ENCODE assay signal across 20 cellular contexts in the genomic region with DNA sequence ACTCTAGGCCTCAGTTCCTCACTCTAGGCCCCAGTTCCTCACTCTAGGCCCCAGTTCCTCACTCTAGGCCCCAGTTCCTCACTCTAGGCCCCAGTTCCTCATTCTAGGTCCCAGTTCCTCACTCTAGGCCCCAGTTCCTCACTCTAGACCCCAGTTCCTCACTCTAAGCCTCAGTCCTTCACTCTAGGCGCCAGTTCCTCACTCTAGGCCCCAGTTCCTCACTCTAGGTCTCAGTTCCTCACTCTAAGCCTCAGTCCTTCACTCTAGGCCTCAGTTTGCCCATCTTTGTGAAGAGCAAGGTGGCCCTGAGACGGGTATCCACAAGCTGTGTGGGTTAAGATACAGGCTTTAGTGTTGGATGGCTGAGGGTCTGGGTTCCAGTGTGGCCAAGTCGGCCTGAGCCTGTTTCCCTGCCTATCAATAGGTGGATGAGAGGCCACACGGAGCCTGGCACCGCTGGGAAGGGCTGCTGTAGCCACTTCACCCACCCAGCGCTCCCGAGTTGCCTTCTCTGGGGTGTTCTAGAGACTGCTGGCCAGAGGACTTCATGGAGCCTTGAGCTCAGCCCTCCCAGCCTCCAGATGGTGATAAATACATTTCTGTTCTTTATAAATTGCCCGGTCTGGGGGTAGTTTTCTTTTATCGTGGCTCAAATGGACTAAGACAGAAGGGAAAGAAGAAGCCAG.
DNase-seq lines count a peak whose midpoint lies in the region; ATAC-seq, FAIRE-seq and TF ChIP-seq lines count a peak whose summit lies in the region.
"Had no signal": no experiment of that assay in that cellular context is flagged by ENCODE, and none has a peak within 500 bp of the region (broad histone marks: within the 10 kb centered on the region; RNA-seq: fewer than 3 reads in every experiment).

No MANE protein-coding gene starts in this region.

- no peaks in the 10 kb centered on the region for H3K9me3 Mint-ChIP-seq in activated naive CD8-positive, alpha-beta T cell treated with anti-CD3 and anti-CD28 coated beads for 36 hours
- no peaks in the 10 kb centered on the region for H3K9me3 Mint-ChIP-seq in naive thymus-derived CD4-positive, alpha-beta T cell
- H3K9me3 Mint-ChIP-seq: nephron progenitor cell; T-helper 1 cell treated with Interleukin-12 subunit alpha and Interleukin-12 subunit beta and Interleukin-4 antibody, amounts not matched to agents 30 μg/mL and 1 μg/mL, for 36 hours had no signal

- no peak for FAIRE-seq in frontal cortex (lab: Jason Lieb, UNC)
- FAIRE-seq: GM12892, H1 had no signal

- CTCF ChIA-PET in naive thymus-derived CD4-positive, alpha-beta T cell (lab: Charles Lee), result no interaction called here

- no peak for TF ChIP-seq CTCF in vagina (IDR thresholded peaks at IDR 0.05)

- peak overlapping the region; percentile 79 for H3K27ac Mint-ChIP-seq in activated naive CD8-positive, alpha-beta T cell treated with anti-CD3 and anti-CD28 coated beads for 36 hours
- peak overlapping the region in 6 of 9 donors; percentile 41 to 77 (median 72) for H3K27ac Mint-ChIP-seq in naive thymus-derived CD4-positive, alpha-beta T cell
- H3K27ac Mint-ChIP-seq: nephron progenitor cell; T-helper 1 cell treated with Interleukin-12 subunit alpha and Interleukin-12 subunit beta and Interleukin-4 antibody, amounts not matched to agents 30 μg/mL and 1 μg/mL, for 36 hours had no signal

- POLR2A ChIA-PET in naive thymus-derived CD4-positive, alpha-beta T cell (lab: Charles Lee), result interaction anchor here (2.3 kb wide), 1 partner anchor 20 kb away, joined by 8 read pairs; no protein-coding TSS in a partner anchor

- H3K36me3 ChIP-seq in naive thymus-derived CD4-positive, alpha-beta T cell (ENCODE audit: control insufficient read depth in 2 of 3, insufficient read depth in 3 of 3, low read length in 3 of 3), result no peaks in the 10 kb centered on the region
- no peaks in the 10 kb centered on the region for H3K36me3 ChIP-seq in vagina

- intact Hi-C loops in left ventricle myocardium superior (cut with micrococcal nuclease) (no loop called here), left cardiac atrium (cut with DNase I) (no loop called here), vagina (cut with DNase I) (loop anchor here (5.0 kb wide), 1 partner anchor 166 kb away; the partner anchor contains the start of gene COL5A1)
- intact Hi-C loops in naive thymus-derived CD4-positive, alpha-beta T cell (cut with micrococcal nuclease), result no loop called here

- H3K27me3 Mint-ChIP-seq in activated naive CD8-positive, alpha-beta T cell treated with anti-CD3 and anti-CD28 coated beads for 36 hours, result no peaks in the 10 kb centered on the region
- no peaks in the 10 kb centered on the region for H3K27me3 Mint-ChIP-seq in naive thymus-derived CD4-positive, alpha-beta T cell

- peak overlapping the region; percentile 71 for H3K27ac ChIP-seq in naive thymus-derived CD4-positive, alpha-beta T cell (ENCODE audit: low read depth, low read length)
- peak overlapping the region; percentile 78 for H3K27ac ChIP-seq in vagina
- H3K27ac ChIP-seq: HL-60 had no signal

- peaks cover 9% of the 10 kb centered on the region for H3K4me1 Mint-ChIP-seq in activated naive CD8-positive, alpha-beta T cell treated with anti-CD3 and anti-CD28 coated beads for 36 hours
- peaks cover 0 to 17% (median 9%) of the 10 kb centered on the region in 7 donors for H3K4me1 Mint-ChIP-seq in naive thymus-derived CD4-positive, alpha-beta T cell

- H3K4me3 Mint-ChIP-seq in activated naive CD8-positive, alpha-beta T cell treated with anti-CD3 and anti-CD28 coated beads for 36 hours, result no peak overlapping the region
- H3K4me3 Mint-ChIP-seq in naive thymus-derived CD4-positive, alpha-beta T cell, result no peak overlapping the region
- H3K4me3 Mint-ChIP-seq: nephron progenitor cell; T-helper 1 cell treated with Interleukin-12 subunit alpha and Interleukin-12 subunit beta and Interleukin-4 antibody, amounts not matched to agents 30 μg/mL and 1 μg/mL, for 36 hours had no signal

- TF ChIP-seq POLR2A in vagina (IDR thresholded peaks at IDR 0.05), result no peak

- H3K36me3 Mint-ChIP-seq in activated naive CD8-positive, alpha-beta T cell treated with anti-CD3 and anti-CD28 coated beads for 36 hours, result no peaks in the 10 kb centered on the region
- no peaks in the 10 kb centered on the region for H3K36me3 Mint-ChIP-seq in naive thymus-derived CD4-positive, alpha-beta T cell

- no peak overlapping the region for H3K4me3 ChIP-seq in naive thymus-derived CD4-positive, alpha-beta T cell (ENCODE audit: low read length)
- no peak overlapping the region for H3K4me3 ChIP-seq in vagina

- H3K9me3 ChIP-seq in naive thymus-derived CD4-positive, alpha-beta T cell (ENCODE audit: control insufficient read depth in 2 of 3, low read length in 3 of 3), result no peaks in the 10 kb centered on the region
- no peaks in the 10 kb centered on the region for H3K9me3 ChIP-seq in vagina

- H3K27me3 ChIP-seq in naive thymus-derived CD4-positive, alpha-beta T cell (ENCODE audit: control insufficient read depth in 2 of 2, insufficient read depth in 2 of 2, low read length in 2 of 2), result no peaks in the 10 kb centered on the region
- no peaks in the 10 kb centered on the region for H3K27me3 ChIP-seq in vagina

- H3K4me1 ChIP-seq in naive thymus-derived CD4-positive, alpha-beta T cell (ENCODE audit: control insufficient read depth in 2 of 2, insufficient read depth in 2 of 2, low read length in 2 of 2), result peaks cover 0 to 33% of the 10 kb centered on the region in 2 donors
- peaks cover 48% of the 10 kb centered on the region for H3K4me1 ChIP-seq in vagina

- DNase-seq in left ventricle myocardium superior (peak; percentile 17), left cardiac atrium (no peak), vagina (ENCODE audit: extremely low spot score in 2 of 2) (no peak), NCI-H1694 treated with DMSO at 0.1 percent for 48 hours (lab: John Stamatoyannopoulos, UW) (no peak), D341Med (ENCODE audit: low spot score) (no peak), frontal cortex (ENCODE audit: low spot score in 2 of 2) (no peak)
- DNase-seq in activated naive CD8-positive, alpha-beta T cell treated with anti-CD3 and anti-CD28 coated beads for 36 hours, result no peak
- DNase-seq in naive thymus-derived CD4-positive, alpha-beta T cell, result no peak
- DNase-seq: activated effector memory CD4-positive, alpha-beta T cell treated with anti-CD3 and anti-CD28 coated beads, Interleukin-2, amount 50 U/mL, for 16 hours; GDM1; head of caudate nucleus; NCI-H1092 treated with DMSO at 0.1 percent for 48 hours; NCI-H2107; NCI-H524 treated with DMSO at 0.1 percent for 48 hours; nephron progenitor cell; SIG-M5 had no signal

- ATAC-seq in left ventricle myocardium superior, result no peak
- no peak for ATAC-seq in left cardiac atrium
- no peak for ATAC-seq in naive thymus-derived CD4-positive, alpha-beta T cell
